ENCODE assay signal across 9 cellular contexts in the genomic region with DNA sequence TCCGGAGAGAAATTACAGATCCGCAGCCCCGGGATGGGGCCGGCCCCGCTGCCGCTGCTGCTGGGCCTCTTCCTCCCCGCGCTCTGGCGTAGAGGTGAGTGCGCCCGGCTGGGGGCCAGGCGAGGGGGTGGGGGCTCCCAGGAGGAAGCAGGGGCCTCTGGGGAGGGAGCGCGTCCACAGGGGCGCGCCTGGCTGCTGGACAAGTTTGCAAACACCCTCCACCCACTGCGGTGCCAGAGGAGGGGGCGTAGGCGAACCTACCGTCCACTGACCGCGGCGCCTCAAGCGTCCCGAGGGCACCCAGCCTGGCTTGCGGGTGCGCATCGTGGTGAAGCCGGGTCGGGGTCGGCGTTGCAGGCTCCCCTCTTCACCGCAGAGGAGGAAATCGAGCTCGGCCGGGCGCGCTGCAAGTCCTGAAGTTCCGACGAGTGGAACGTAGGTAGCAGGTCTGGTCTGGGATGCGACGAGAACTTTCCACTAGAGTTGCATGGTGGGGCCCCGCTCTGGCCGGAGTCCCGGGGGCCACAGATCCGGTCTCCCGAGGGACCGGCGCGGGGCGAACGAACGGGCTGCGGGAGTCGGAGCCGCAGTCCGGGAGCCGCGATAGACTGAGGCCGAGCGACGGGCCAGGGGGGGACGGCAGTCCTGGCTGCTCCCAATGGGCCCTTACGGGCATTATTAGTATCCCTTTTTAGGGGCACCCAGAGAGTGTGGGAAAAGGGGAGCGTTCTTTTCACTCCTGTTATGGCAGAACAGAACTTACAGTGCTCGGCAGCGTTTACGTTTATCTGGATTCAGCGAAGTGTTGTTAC. TPM values are rescaled to one million over a fixed set of nuclear protein-coding genes. Genes with fewer than 3 reads are reported as not detected.
DNase-seq lines count a peak whose midpoint lies in the region; ATAC-seq, FAIRE-seq and TF ChIP-seq lines count a peak whose summit lies in the region.
"Had no signal": no experiment of that assay in that cellular context is flagged by ENCODE, and none has a peak within 500 bp of the region (broad histone marks: within the 10 kb centered on the region; RNA-seq: fewer than 3 reads in every experiment).

No MANE protein-coding gene starts in this region.

- WGBS in GM12878 (ENCODE audit: insufficient coverage, insufficient replicate concordance, low lambda C conversion rate, missing lambda C conversion rate), result 2% methylated on average over 70 of the region's 70 CpGs

- POLR2A ChIA-PET in OCI-LY7 (lab: Charles Lee) (no interaction called here), GM12878 (lab: Charles Lee) (interaction anchor here (0.6 to 2.3 kb wide), 7 partner anchors 11 to 686 kb away, joined by 3 to 10 read pairs (median 4); a partner anchor contains a TSS)

- no peak for FAIRE-seq in GM12878 (lab: Jason Lieb, UNC)
- FAIRE-seq: A204.1 had no signal

- no peaks in the 10 kb centered on the region for H3K36me3 ChIP-seq in OCI-LY7 (ENCODE audit: insufficient read depth, low read length)
- no peaks in the 10 kb centered on the region for H3K36me3 ChIP-seq in GM12878 (ENCODE audit: control insufficient read depth in 2 of 2, insufficient read depth in 2 of 2, low read length in 1 of 2)

- no peaks in the 10 kb centered on the region for H4K20me1 ChIP-seq in OCI-LY7 (ENCODE audit: insufficient read depth, low read length)
- H4K20me1 ChIP-seq in GM12878 (ENCODE audit: control insufficient read depth, insufficient read depth), result no peaks in the 10 kb centered on the region

- H3K4me1 ChIP-seq in OCI-LY7 (ENCODE audit: insufficient read depth, low read length, poor library complexity, severe bottlenecking) (no peaks in the 10 kb centered on the region), GM12878 (ENCODE audit: control insufficient read depth, insufficient read depth, low read length) (no peaks in the 10 kb centered on the region)

- ATAC-seq in GM12878 (peak; percentile 52), HG02870 (IDR thresholded peaks at IDR 0.05; ENCODE audit: unreplicated experiment) (no peak)
- ATAC-seq in stimulated activated naive B cell treated with anti-CD40 and anti-IgM and Interleukin-4, amounts not matched to agents 10 μg/mL and 1 μg/mL and 100 μg/mL, for 72 hours (replicated peaks), result peak; percentile 10 to 13

- peaks cover 5 to 21% of the 10 kb centered on the region in 2 donors for H3K4me1 Mint-ChIP-seq in stimulated activated naive B cell treated with anti-CD40 and anti-IgM and Interleukin-4, amounts not matched to agents 10 μg/mL and 1 μg/mL and 100 μg/mL, for 72 hours

- TF ChIP-seq CTCF in OCI-LY7 (conservative IDR thresholded peaks at IDR 0.05; ENCODE audit: low read length) (no peak), GM12878 (IDR thresholded peaks at IDR 0.05 in 2 of 3, conservative IDR thresholded peaks at IDR 0.05 in 1 of 3; ENCODE audit: control insufficient read depth in 2 of 3, extremely low read depth in 1 of 3, insufficient read depth in 1 of 3, low read depth in 3 of 3, low read length in 3 of 3) (no peak)

- H3K9me3 ChIP-seq in OCI-LY7 (ENCODE audit: low read length), result no peaks in the 10 kb centered on the region
- no peaks in the 10 kb centered on the region for H3K9me3 ChIP-seq in GM12878 (replicated peaks; ENCODE audit: control insufficient read depth, insufficient read depth, low read length)

- H2AFZ ChIP-seq in OCI-LY7 (ENCODE audit: low read length) (no peak overlapping the region), GM12878 (ENCODE audit: control insufficient read depth, low read depth, low read length) (peak overlapping the region; percentile 61; the same call in 1 of the 2 replicates)

- intact Hi-C loops in OCI-LY7 (cut with micrococcal nuclease; ENCODE audit: unreplicated experiment) (no loop called here), GM12878 (cut with micrococcal nuclease; ENCODE audit: unreplicated experiment) (no loop called here)

- H3K4me3 ChIP-seq in OCI-LY7 (ENCODE audit: low read depth, low read length, poor library complexity, severe bottlenecking), result no peak overlapping the region
- peak overlapping the region; percentile 61; the same call in 1 of the 2 replicates for H3K4me3 ChIP-seq in GM12878

- no peak for TF ChIP-seq POLR2A in GM12878 (IDR thresholded peaks at IDR 0.05; ENCODE audit: low read depth, low read length)

- H3K27me3 ChIP-seq in GM12878 (replicated peaks in 1 of 2; ENCODE audit: control insufficient read depth in 2 of 2, insufficient read depth in 2 of 2, low read length in 1 of 2) (peaks cover 2 to 7% of the 10 kb centered on the region in 2 experiments; a peak in 1 of 4 replicates), layer of hippocampus (ENCODE audit: control insufficient read depth, insufficient read depth, low read length) (no peaks in the 10 kb centered on the region)

- CTCF ChIA-PET in OCI-LY7 (lab: Charles Lee; ENCODE audit: unreplicated experiment), result no interaction called here
- CTCF ChIA-PET in GM12878 (lab: Yijun Ruan, JAX), result interaction anchor here (0.6 to 9.4 kb wide), 11 partner anchors 11 to 165 kb away, joined by 3 to 104 read pairs (median 16); a partner anchor contains a TSS

- no peak overlapping the region for H3K27ac ChIP-seq in OCI-LY7 (ENCODE audit: low read depth, low read length, poor library complexity, severe bottlenecking)
- no peak overlapping the region for H3K27ac ChIP-seq in GM12878 (ENCODE audit: control insufficient read depth, insufficient read depth)
- peak overlapping the region; percentile 81 for H3K27ac ChIP-seq in layer of hippocampus (ENCODE audit: low read depth, low read length)

- peak overlapping the region; percentile 24; the same call in 1 of the 2 replicates for H3K4me2 ChIP-seq in OCI-LY7 (ENCODE audit: low read length)
- H3K4me2 ChIP-seq in GM12878 (ENCODE audit: control insufficient read depth, insufficient read depth), result peak overlapping the region; percentile 85

- H3K79me2 ChIP-seq in OCI-LY7 (ENCODE audit: insufficient read depth, low read depth, low read length) (no peaks in the 10 kb centered on the region), GM12878 (ENCODE audit: control insufficient read depth, insufficient read depth, low read length) (no peaks in the 10 kb centered on the region)

- no peaks in the 10 kb centered on the region for H3K9me3 Mint-ChIP-seq in stimulated activated naive B cell treated with anti-CD40 and anti-IgM and Interleukin-4, amounts not matched to agents 10 μg/mL and 1 μg/mL and 100 μg/mL, for 72 hours

- BruUV-seq in OCI-LY7 (replicated peaks; lab: Mats Ljungman, UMichigan) (no TSS peak), GM12878 (replicated peaks; lab: Mats Ljungman, UMichigan) (no TSS peak)

- H3K36me3 Mint-ChIP-seq in stimulated activated naive B cell treated with anti-CD40 and anti-IgM and Interleukin-4, amounts not matched to agents 10 μg/mL and 1 μg/mL and 100 μg/mL, for 72 hours, result no peaks in the 10 kb centered on the region

- no peaks in the 10 kb centered on the region for H3K9me2 ChIP-seq in OCI-LY7 (ENCODE audit: insufficient read depth, low read length)

- no peak for TF ChIP-seq RAD21 in GM12878 (IDR thresholded peaks at IDR 0.05; ENCODE audit: insufficient read depth, low read depth, low read length)

- H3K4me3 Mint-ChIP-seq in stimulated activated naive B cell treated with anti-CD40 and anti-IgM and Interleukin-4, amounts not matched to agents 10 μg/mL and 1 μg/mL and 100 μg/mL, for 72 hours, result peak overlapping the region; percentile 70 to 75

- peak; percentile 68 for DNase-seq in DMS 273 (lab: John Stamatoyannopoulos, UW; ENCODE audit: unreplicated experiment)
- no peak for DNase-seq in DMS 273 treated with DMSO at 0.1 percent for 48 hours (lab: John Stamatoyannopoulos, UW)
- no peak for DNase-seq in OCI-LY7 (ENCODE audit: low spot score)
- DNase-seq in GM12878 (ENCODE audit: low read depth, low spot score), result no peak
- DNase-seq in stimulated activated naive B cell treated with anti-CD40 and anti-IgM and Interleukin-4, amounts not matched to agents 10 μg/mL and 1 μg/mL and 100 μg/mL, for 72 hours, result no peak
- DNase-seq in cerebellar cortex (ENCODE audit: low spot score), result no peak

- RAD21 ChIA-PET in GM12878 (lab: Charles Lee; ENCODE audit: unreplicated experiment), result interaction anchor here (0.6 to 3.5 kb wide), 14 partner anchors 9 to 186 kb away, joined by 3 to 22 read pairs (median 4); a partner anchor contains a TSS

- SMC1A ChIA-PET in GM12878 (lab: Charles Lee; ENCODE audit: uncharacterized antibody, unreplicated experiment), result interaction anchor here (1.1 to 5.9 kb wide), 11 partner anchors 9 to 150 kb away, joined by 4 to 62 read pairs (median 9); a partner anchor contains a TSS

- H3K27ac Mint-ChIP-seq in stimulated activated naive B cell treated with anti-CD40 and anti-IgM and Interleukin-4, amounts not matched to agents 10 μg/mL and 1 μg/mL and 100 μg/mL, for 72 hours, result peak overlapping the region; percentile 56

- in situ Hi-C loops in GM12878 (cut with MboI), result no loop called here

- H3K27me3 Mint-ChIP-seq in stimulated activated naive B cell treated with anti-CD40 and anti-IgM and Interleukin-4, amounts not matched to agents 10 μg/mL and 1 μg/mL and 100 μg/mL, for 72 hours, result peaks cover 17 to 60% of the 10 kb centered on the region in 2 donors

- TF ChIP-seq EP300 in GM12878 (IDR thresholded peaks at IDR 0.05; ENCODE audit: borderline replicate concordance in 1 of 2, control insufficient read depth in 1 of 2, low read depth in 2 of 2, low read length in 2 of 2), result no peak

- H3K9ac ChIP-seq in GM12878 (ENCODE audit: control insufficient read depth, insufficient read depth, low read length), result no peak overlapping the region; the same call in 1 of the 2 replicates

RNA-seq across cellular contexts. Expression of a gene that starts 0.5 kb away (rescaled TPM):
- total RNA-seq in OCI-LY7 (2014; rRNA removed; shearing (Covaris generic)), result 0.08 TPM in 1 of 2 replicates, not detected in the other
- total RNA-seq in OCI-LY7 (2022) (0.22 and 0.38 TPM in 2 replicates), GM12878 (2014; rRNA removed) (0.49 and 0.85 TPM in 2 replicates), GM12878 (2014; rRNA removed; fragmentation: Illumina TruSeq; extraction: Trizol) (0.28 and 0.31 TPM in 2 replicates), GM12878 (2021) (0.37 and 1.0 TPM in 2 replicates)
- total RNA-seq in GM12878 (2013; cell fraction: nucleolus; rRNA removed), result 10.1 and 10.3 TPM in 2 replicates
- polyA plus RNA-seq in GM12878 (2011; ENCODE audit: low read depth), result 0.84 TPM
- polyA plus RNA-seq in GM12878 (2011; rRNA removed) (28.6 and 30.6 TPM in 2 replicates), GM12878 (2014; fragmentation: Illumina TruSeq; extraction: Trizol) (0.62 and 0.63 TPM in 2 replicates), GM12878 (2014; fragmentation: Nextera tagmentation; extraction: Ambion mirVana) (under 1 TPM; 0.26 to 0.37 TPM), GM12878 (2014; rRNA removed) (0.60 and 1.3 TPM in 2 replicates), GM12878 (2016; fragmentation: Nextera tagmentation; extraction: Ambion mirVana) (under 1 TPM; 0.13 to 0.39 TPM)
- polyA plus RNA-seq in GM12878 (2011; cell fraction: cytosol; rRNA removed), result 28.6 and 28.8 TPM in 2 replicates
- 77.6 and 89.3 TPM in 2 replicates for polyA plus RNA-seq in GM12878 (2011; cell fraction: nucleus; rRNA removed)
- 0.73 and 1.4 TPM in 2 replicates for polyA plus RNA-seq in GM12878 (2012)
- 26.0 and 27.2 TPM in 2 replicates for polyA minus RNA-seq in GM12878 (2011; rRNA and poly(A)+ RNA removed)
- 7.7 and 7.9 TPM in 2 replicates for polyA minus RNA-seq in GM12878 (2011; cell fraction: cytosol; rRNA and poly(A)+ RNA removed)
- 19.7 and 24.3 TPM in 2 replicates for polyA minus RNA-seq in GM12878 (2011; cell fraction: nucleus; rRNA and poly(A)+ RNA removed)

RNA-seq across cellular contexts. Expression of a gene that starts 14.9 kb away (rescaled TPM):
- total RNA-seq in OCI-LY7 (2014; rRNA removed; shearing (Covaris generic)), result 103 and 151 TPM in 2 replicates
- 115 and 131 TPM in 2 replicates for total RNA-seq in OCI-LY7 (2022)
- 303 and 305 TPM in 2 replicates for total RNA-seq in GM12878 (2013; cell fraction: nucleolus; rRNA removed)
- 108 and 118 TPM in 2 replicates for total RNA-seq in GM12878 (2014; rRNA removed)
- 58.2 and 66.8 TPM in 2 replicates for total RNA-seq in GM12878 (2014; rRNA removed; fragmentation: Illumina TruSeq; extraction: Trizol)
- 74.5 and 78.9 TPM in 2 replicates for total RNA-seq in GM12878 (2021)
- 18.8 TPM for polyA plus RNA-seq in GM12878 (2011; ENCODE audit: low read depth)
- 60.2 and 63.5 TPM in 2 replicates for polyA plus RNA-seq in GM12878 (2011; rRNA removed)
- polyA plus RNA-seq in GM12878 (2011; cell fraction: cytosol; rRNA removed), result 50.2 and 54.1 TPM in 2 replicates
- 53.2 and 58.0 TPM in 2 replicates for polyA plus RNA-seq in GM12878 (2011; cell fraction: nucleus; rRNA removed)
- 21.6 and 29.4 TPM in 2 replicates for polyA plus RNA-seq in GM12878 (2012)
- 50.2 and 58.6 TPM in 2 replicates for polyA plus RNA-seq in GM12878 (2014; fragmentation: Illumina TruSeq; extraction: Trizol)
- 10 to 100 TPM in 1 of 2 experiments, 1 to 10 TPM in 1; 10.0 to 11.8 TPM for polyA plus RNA-seq in GM12878 (2014; fragmentation: Nextera tagmentation; extraction: Ambion mirVana)
- 49.8 and 62.6 TPM in 2 replicates for polyA plus RNA-seq in GM12878 (2014; rRNA removed)
- 10 to 100 TPM; 50.4 to 56.9 TPM for polyA plus RNA-seq in GM12878 (2016; fragmentation: Nextera tagmentation; extraction: Ambion mirVana)
- polyA minus RNA-seq in GM12878 (2011; rRNA and poly(A)+ RNA removed), result 133 and 135 TPM in 2 replicates
- 44.1 and 56.3 TPM in 2 replicates for polyA minus RNA-seq in GM12878 (2011; cell fraction: cytosol; rRNA and poly(A)+ RNA removed)
- 116 and 187 TPM in 2 replicates for polyA minus RNA-seq in GM12878 (2011; cell fraction: nucleus; rRNA and poly(A)+ RNA removed)
